8 cellular contexts compared by ENCODE assay signal in genomic region chr6:26520840-26521484, GRCh38. TPM values are rescaled to one million over a fixed set of nuclear protein-coding genes. Genes with fewer than 3 reads are reported as not detected.
DNase-seq lines count a peak whose midpoint lies in the region; ATAC-seq and TF ChIP-seq lines count a peak whose summit lies in the region.

No MANE protein-coding gene starts in this region.

- ATAC-seq in HG02610 (IDR thresholded peaks at IDR 0.05; ENCODE audit: unreplicated experiment) (peak; percentile 57), left cardiac atrium (peak; percentile 88 to 94)

- H3K4me3 ChIP-seq in GM12865 (ENCODE audit: low read depth, low read length), result peak overlapping the region; percentile 91

- peak overlapping the region; percentile 72 for H3K4me3 Mint-ChIP-seq in progenitor cell of endocrine pancreas (ENCODE audit: low read depth)

- peak overlapping the region; percentile 15 for H3K27ac ChIP-seq in adipose tissue (ENCODE audit: low read depth, low read length)

- peaks cover 22% of the 10 kb centered on the region for H3K4me1 Mint-ChIP-seq in progenitor cell of endocrine pancreas (ENCODE audit: low read depth)

- WGBS in adipose tissue, 3 donors, result 0 to 1% (median 0%) methylated on average over 29 to 39 of the region's 48 CpGs

- no peaks in the 10 kb centered on the region for H3K36me3 Mint-ChIP-seq in progenitor cell of endocrine pancreas (ENCODE audit: insufficient read depth)

- H3K27ac Mint-ChIP-seq in progenitor cell of endocrine pancreas, result peak overlapping the region; percentile 99

- intact Hi-C loops in left cardiac atrium (cut with DNase I), result loop anchor here in 1 of 2 donors (2.0 kb wide), 1 partner anchor 32 kb away; no protein-coding TSS in a partner anchor

- no peaks in the 10 kb centered on the region for H3K27me3 Mint-ChIP-seq in progenitor cell of endocrine pancreas

- H3K9me3 Mint-ChIP-seq in progenitor cell of endocrine pancreas (ENCODE audit: low read depth), result no peaks in the 10 kb centered on the region

- no peak for TF ChIP-seq CTCF in GM12865 (IDR thresholded peaks at IDR 0.05; ENCODE audit: insufficient read depth, low read depth, low read length, missing control alignments)
- TF ChIP-seq CTCF in progenitor cell of endocrine pancreas (IDR thresholded peaks at IDR 0.05; ENCODE audit: unreplicated experiment), result no peak

- DNase-seq in GM12865 (ENCODE audit: low read depth), result peak; percentile 93
- peak; percentile 75 for DNase-seq in NCI-H1092 (lab: John Stamatoyannopoulos, UW)
- DNase-seq in SW480 (ENCODE audit: low spot score), result peak; percentile 83
- peak; percentile 91 for DNase-seq in left cardiac atrium
- peak; percentile 83 for DNase-seq in progenitor cell of endocrine pancreas (ENCODE audit: low spot score, unreplicated experiment)
- DNase-seq in ureter (ENCODE audit: low spot score), result peak; percentile 88

RNA-seq across cellular contexts. Expression of gene HMGN4, which starts 17.2 kb away (rescaled TPM):
- 10 to 100 TPM; 21.4 to 49.5 (median 38.5) TPM for polyA plus RNA-seq in adipose tissue
- total RNA-seq in left cardiac atrium, result 10 to 100 TPM; 29.4 to 38.6 TPM
- 39.7 and 42.5 TPM in 2 replicates for total RNA-seq in progenitor cell of endocrine pancreas
- total RNA-seq in ureter, result 75.3 TPM

RNA-seq across cellular contexts. Expression of gene BTN1A1, which starts 20.9 kb away (rescaled TPM):
- polyA plus RNA-seq in adipose tissue, result not detected
- total RNA-seq in left cardiac atrium (not detected), progenitor cell of endocrine pancreas (1.5 and 1.6 TPM in 2 replicates), ureter (not detected)

Comparison
In these comparisons a context has a peak if more than half of its experiments do, and no peak if none do; other contexts are left out.
1. Peak in every context shown above with its lines: DNase-seq, ATAC-seq, H3K4me3 ChIP-seq and H3K27ac ChIP-seq.